In genomic region chr10:123241391-123242141, GRCh38 we compare ENCODE assay signal across 9 cellular contexts.
DNase-seq lines count a peak whose midpoint lies in the region; ATAC-seq and TF ChIP-seq lines count a peak whose summit lies in the region.
"Had no signal": no experiment of that assay in that cellular context is flagged by ENCODE, and none has a peak within 500 bp of the region (broad histone marks: within the 10 kb centered on the region; RNA-seq: fewer than 3 reads in every experiment).

No MANE protein-coding gene starts in this region.

- ATAC-seq in GM18868 (IDR thresholded peaks at IDR 0.05; ENCODE audit: unreplicated experiment), result peak; percentile 77
- ATAC-seq in activated T-cell treated with anti-CD3 and anti-CD28 coated beads, Interleukin-2, amount 50 U/mL, for 72 hours (replicated peaks in 1 of 2), result peak; percentile 66 to 84

- no peak overlapping the region for H3K27ac ChIP-seq in coronary artery
- H3K27ac ChIP-seq: neural progenitor cell had no signal

- no peaks in the 10 kb centered on the region for H3K36me3 Mint-ChIP-seq in activated T-cell treated with anti-CD3 and anti-CD28 coated beads, Interleukin-2, amount 50 U/mL, for 72 hours (ENCODE audit: insufficient read depth in 2 of 2)
- H3K36me3 Mint-ChIP-seq: neural progenitor cell had no signal

- TF ChIP-seq CTCF in coronary artery (IDR thresholded peaks at IDR 0.05), result no peak

- H3K9me3 Mint-ChIP-seq in activated T-cell treated with anti-CD3 and anti-CD28 coated beads, Interleukin-2, amount 50 U/mL, for 72 hours, result peaks cover 0 to 6% of the 10 kb centered on the region in 2 donors
- H3K9me3 Mint-ChIP-seq: neural progenitor cell had no signal

- H3K27ac Mint-ChIP-seq in activated T-cell treated with anti-CD3 and anti-CD28 coated beads, Interleukin-2, amount 50 U/mL, for 72 hours, result peak overlapping the region; percentile 95
- H3K27ac Mint-ChIP-seq: neural progenitor cell had no signal

- no peak overlapping the region for H3K4me3 ChIP-seq in coronary artery
- H3K4me3 ChIP-seq: neural progenitor cell had no signal

- DNase-seq in NCI-H1436 (lab: John Stamatoyannopoulos, UW) (peak; percentile 83), coronary artery (ENCODE audit: low spot score) (no peak), COLO668 (lab: John Stamatoyannopoulos, UW; ENCODE audit: unreplicated experiment) (no peak), AG08396 (ENCODE audit: low spot score) (no peak), NCI-H2196 treated with DMSO at 0.1 percent for 48 hours (lab: John Stamatoyannopoulos, UW; ENCODE audit: unreplicated experiment) (no peak)
- peak; percentile 5 to 33 for DNase-seq in activated T-cell treated with anti-CD3 and anti-CD28 coated beads, Interleukin-2, amount 50 U/mL, for 72 hours
- peak; percentile 16 for DNase-seq in stimulated activated CD4-positive, alpha-beta T cell treated with anti-CD3 and anti-CD28 coated beads, Interleukin-12 subunit alpha, Interleukin-12 subunit beta, amount 100 ng/mL, for 4 hours

- peak overlapping the region; percentile 45 to 62 for H3K4me3 Mint-ChIP-seq in activated T-cell treated with anti-CD3 and anti-CD28 coated beads, Interleukin-2, amount 50 U/mL, for 72 hours
- H3K4me3 Mint-ChIP-seq: neural progenitor cell had no signal

- no peaks in the 10 kb centered on the region for H3K27me3 Mint-ChIP-seq in activated T-cell treated with anti-CD3 and anti-CD28 coated beads, Interleukin-2, amount 50 U/mL, for 72 hours (ENCODE audit: low read depth)

- peaks cover 22% of the 10 kb centered on the region for H3K4me1 Mint-ChIP-seq in activated T-cell treated with anti-CD3 and anti-CD28 coated beads, Interleukin-2, amount 50 U/mL, for 72 hours (ENCODE audit: low read depth)
- H3K4me1 Mint-ChIP-seq: neural progenitor cell had no signal

Comparison
In these comparisons a context has a peak if more than half of its experiments do, and no peak if none do; other contexts are left out.
1. DNase-seq: peak in NCI-H1436 (single experiment), activated T-cell treated with anti-CD3 and anti-CD28 coated beads, Interleukin-2, amount 50 U/mL, for 72 hours (2 of 2) and stimulated activated CD4-positive, alpha-beta T cell treated with anti-CD3 and anti-CD28 coated beads, Interleukin-12 subunit alpha, Interleukin-12 subunit beta, amount 100 ng/mL, for 4 hours (single experiment); none in coronary artery (single experiment), COLO668 (single experiment), AG08396 (single experiment) and NCI-H2196 treated with DMSO at 0.1 percent for 48 hours (single experiment).